ENCODE assay signal across 1 cellular context in the genomic region with DNA sequence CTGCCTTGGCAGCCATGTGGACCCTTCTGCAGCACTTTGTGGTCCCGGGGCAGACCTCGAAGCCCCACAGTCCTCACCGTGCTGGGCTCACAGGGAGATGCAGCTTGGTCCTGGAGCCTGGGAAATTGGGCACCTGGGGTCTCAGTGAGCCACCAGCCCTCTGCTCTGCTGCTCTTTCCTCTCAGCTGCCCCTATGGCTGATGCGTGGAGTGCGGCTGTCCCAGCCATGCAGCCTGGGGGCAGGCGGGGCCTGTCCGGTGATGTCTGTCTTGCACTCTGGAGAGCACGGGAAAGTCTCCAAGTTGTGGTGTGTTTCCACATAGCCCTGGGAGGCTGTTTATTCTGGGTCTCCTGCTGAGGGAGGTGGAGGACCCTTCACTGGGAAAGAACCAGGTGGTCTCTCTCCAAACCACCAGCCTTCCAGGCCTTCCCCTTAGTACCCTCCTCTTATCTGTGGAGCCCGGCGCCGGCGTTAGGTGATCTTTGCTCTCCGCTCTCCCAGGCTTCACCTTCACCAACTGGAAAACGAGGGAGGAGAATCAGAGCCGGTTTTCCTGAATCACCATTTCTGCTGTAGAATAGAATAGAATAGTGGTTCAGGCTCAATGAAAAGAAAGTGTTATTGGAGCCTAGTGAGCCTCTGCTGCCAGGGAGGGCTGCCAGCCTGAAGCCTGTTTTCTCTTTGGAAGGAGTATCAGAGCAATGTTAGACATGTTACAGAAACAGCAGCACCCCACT.
TF ChIP-seq lines count a peak whose summit lies in the region.

No MANE protein-coding gene starts in this region.

TF ChIP-seq in HepG2, 621 proteins besides CTCF, POLR2A, EP300 and RAD21 (continued from another document and continues in another):
- TF ChIP-seq, protein P1, sequence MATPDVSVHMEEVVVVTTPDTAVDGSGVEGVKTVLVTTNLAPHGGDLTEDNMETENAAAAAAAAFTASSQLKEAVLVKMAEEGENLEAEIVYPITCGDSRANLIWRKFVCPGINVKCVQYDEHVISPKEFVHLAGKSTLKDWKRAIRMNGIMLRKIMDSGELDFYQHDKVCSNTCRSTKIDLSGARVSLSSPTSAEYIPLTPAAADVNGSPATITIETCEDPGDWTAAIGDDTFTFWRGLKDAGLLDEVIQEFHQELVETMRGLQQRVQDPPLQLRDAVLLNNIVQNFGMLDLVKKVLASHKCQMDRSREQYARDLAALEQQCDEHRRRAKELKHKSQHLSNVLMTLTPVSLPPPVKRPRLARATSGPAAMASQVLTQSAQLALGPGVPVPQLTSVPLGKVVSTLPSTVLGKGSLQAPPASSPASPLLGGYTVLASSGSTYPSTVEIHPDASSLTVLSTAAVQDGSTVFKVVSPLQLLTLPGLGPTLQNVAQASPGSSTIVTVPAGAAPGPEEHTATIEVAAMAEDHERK (CRISPR knock-in tag; IDR thresholded peaks at IDR 0.05; ENCODE audit: low read depth), result no peak
- TF ChIP-seq ZNF207 (IDR thresholded peaks at IDR 0.05; ENCODE audit: borderline replicate concordance) (no peak), STAG1 (CRISPR knock-in tag; IDR thresholded peaks at IDR 0.05) (no peak), PHF20 (CRISPR knock-in tag; IDR thresholded peaks at IDR 0.05) (no peak), BRCA1 (CRISPR knock-in tag; IDR thresholded peaks at IDR 0.05) (no peak), PHB2 (IDR thresholded peaks at IDR 0.05; ENCODE audit: partially characterized antibody) (no peak), ZSCAN21 (CRISPR knock-in tag; IDR thresholded peaks at IDR 0.05; ENCODE audit: borderline replicate concordance) (no peak), CBFB (CRISPR knock-in tag; IDR thresholded peaks at IDR 0.05) (no peak), NFIC (IDR thresholded peaks at IDR 0.05; ENCODE audit: low read length) (no peak), SP4 (CRISPR knock-in tag; IDR thresholded peaks at IDR 0.05) (no peak), MXD4 (CRISPR knock-in tag; IDR thresholded peaks at IDR 0.05) (no peak), GATAD2A (CRISPR knock-in tag; IDR thresholded peaks at IDR 0.05) (no peak), SMARCC2 (IDR thresholded peaks at IDR 0.05) (no peak), NFE2L2 (IDR thresholded peaks at IDR 0.05; ENCODE audit: low read length) (no peak), GABPB1 (CRISPR knock-in tag; IDR thresholded peaks at IDR 0.05) (no peak; the same call in 1 of the 2 replicates), IRX3 (CRISPR knock-in tag; IDR thresholded peaks at IDR 0.05; ENCODE audit: borderline replicate concordance, low read depth) (no peak), ZNF296 (CRISPR knock-in tag; conservative IDR thresholded peaks at IDR 0.05) (no peak), ZBTB8A (CRISPR knock-in tag; IDR thresholded peaks at IDR 0.05; ENCODE audit: borderline replicate concordance, low read depth) (no peak), ARNT (IDR thresholded peaks at IDR 0.05) (no peak), ZNF552 (CRISPR knock-in tag; IDR thresholded peaks at IDR 0.05; ENCODE audit: borderline replicate concordance) (no peak), AGO2 (optimal IDR thresholded peaks at IDR 0.05; ENCODE audit: low read depth, low read length) (no peak), ZNF75D (CRISPR knock-in tag; IDR thresholded peaks at IDR 0.05; ENCODE audit: borderline replicate concordance) (no peak), NR2F1 (CRISPR knock-in tag; IDR thresholded peaks at IDR 0.05) (no peak), KDM1A (CRISPR knock-in tag; IDR thresholded peaks at IDR 0.05) (no peak), HNRNPUL1 (IDR thresholded peaks at IDR 0.05; ENCODE audit: low read depth, low read length) (no peak), ZFP36L2 (CRISPR knock-in tag; IDR thresholded peaks at IDR 0.05) (no peak), ZNF672 (CRISPR knock-in tag; IDR thresholded peaks at IDR 0.05) (no peak), FOXP1 (IDR thresholded peaks at IDR 0.05) (no peak), FOXP1 (CRISPR knock-in tag; IDR thresholded peaks at IDR 0.05) (no peak), MTF1 (CRISPR knock-in tag; IDR thresholded peaks at IDR 0.05) (no peak), NR2F6 (IDR thresholded peaks at IDR 0.05) (no peak), NR2F6 (CRISPR knock-in tag; IDR thresholded peaks at IDR 0.05) (0 out of 2 replicates have a peak, but pooled peaks have one; percentile 20), ZFP36 (IDR thresholded peaks at IDR 0.05; ENCODE audit: borderline replicate concordance, low read depth, low read length, partially characterized antibody) (no peak), RARG (CRISPR knock-in tag; IDR thresholded peaks at IDR 0.05; ENCODE audit: low read depth) (no peak), MAFK (conservative IDR thresholded peaks at IDR 0.05 in 1 of 2, IDR thresholded peaks at IDR 0.05 in 1 of 2; ENCODE audit: low read length in 2 of 2) (no peak), CAMTA2 (CRISPR knock-in tag; IDR thresholded peaks at IDR 0.05; ENCODE audit: borderline replicate concordance) (no peak), ZNF777 (CRISPR knock-in tag; IDR thresholded peaks at IDR 0.05) (no peak)
- TF ChIP-seq, protein P2, sequence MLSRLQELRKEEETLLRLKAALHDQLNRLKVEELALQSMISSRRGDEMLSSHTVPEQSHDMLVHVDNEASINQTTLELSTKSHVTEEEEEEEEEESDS (CRISPR knock-in tag; IDR thresholded peaks at IDR 0.05; ENCODE audit: borderline replicate concordance), result no peak
- TF ChIP-seq, protein P3, sequence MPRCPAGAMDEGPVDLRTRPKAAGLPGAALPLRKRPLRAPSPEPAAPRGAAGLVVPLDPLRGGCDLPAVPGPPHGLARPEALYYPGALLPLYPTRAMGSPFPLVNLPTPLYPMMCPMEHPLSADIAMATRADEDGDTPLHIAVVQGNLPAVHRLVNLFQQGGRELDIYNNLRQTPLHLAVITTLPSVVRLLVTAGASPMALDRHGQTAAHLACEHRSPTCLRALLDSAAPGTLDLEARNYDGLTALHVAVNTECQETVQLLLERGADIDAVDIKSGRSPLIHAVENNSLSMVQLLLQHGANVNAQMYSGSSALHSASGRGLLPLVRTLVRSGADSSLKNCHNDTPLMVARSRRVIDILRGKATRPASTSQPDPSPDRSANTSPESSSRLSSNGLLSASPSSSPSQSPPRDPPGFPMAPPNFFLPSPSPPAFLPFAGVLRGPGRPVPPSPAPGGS (CRISPR knock-in tag; IDR thresholded peaks at IDR 0.05), result no peak
- TF ChIP-seq, protein P4, sequence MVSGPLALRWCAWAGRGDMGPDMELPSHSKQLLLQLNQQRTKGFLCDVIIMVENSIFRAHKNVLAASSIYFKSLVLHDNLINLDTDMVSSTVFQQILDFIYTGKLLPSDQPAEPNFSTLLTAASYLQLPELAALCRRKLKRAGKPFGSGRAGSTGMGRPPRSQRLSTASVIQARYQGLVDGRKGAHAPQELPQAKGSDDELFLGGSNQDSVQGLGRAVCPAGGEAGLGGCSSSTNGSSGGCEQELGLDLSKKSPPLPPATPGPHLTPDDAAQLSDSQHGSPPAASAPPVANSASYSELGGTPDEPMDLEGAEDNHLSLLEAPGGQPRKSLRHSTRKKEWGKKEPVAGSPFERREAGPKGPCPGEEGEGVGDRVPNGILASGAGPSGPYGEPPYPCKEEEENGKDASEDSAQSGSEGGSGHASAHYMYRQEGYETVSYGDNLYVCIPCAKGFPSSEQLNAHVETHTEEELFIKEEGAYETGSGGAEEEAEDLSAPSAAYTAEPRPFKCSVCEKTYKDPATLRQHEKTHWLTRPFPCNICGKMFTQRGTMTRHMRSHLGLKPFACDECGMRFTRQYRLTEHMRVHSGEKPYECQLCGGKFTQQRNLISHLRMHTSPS (CRISPR knock-in tag; IDR thresholded peaks at IDR 0.05; ENCODE audit: low read depth), result no peak
- TF ChIP-seq, protein P5, sequence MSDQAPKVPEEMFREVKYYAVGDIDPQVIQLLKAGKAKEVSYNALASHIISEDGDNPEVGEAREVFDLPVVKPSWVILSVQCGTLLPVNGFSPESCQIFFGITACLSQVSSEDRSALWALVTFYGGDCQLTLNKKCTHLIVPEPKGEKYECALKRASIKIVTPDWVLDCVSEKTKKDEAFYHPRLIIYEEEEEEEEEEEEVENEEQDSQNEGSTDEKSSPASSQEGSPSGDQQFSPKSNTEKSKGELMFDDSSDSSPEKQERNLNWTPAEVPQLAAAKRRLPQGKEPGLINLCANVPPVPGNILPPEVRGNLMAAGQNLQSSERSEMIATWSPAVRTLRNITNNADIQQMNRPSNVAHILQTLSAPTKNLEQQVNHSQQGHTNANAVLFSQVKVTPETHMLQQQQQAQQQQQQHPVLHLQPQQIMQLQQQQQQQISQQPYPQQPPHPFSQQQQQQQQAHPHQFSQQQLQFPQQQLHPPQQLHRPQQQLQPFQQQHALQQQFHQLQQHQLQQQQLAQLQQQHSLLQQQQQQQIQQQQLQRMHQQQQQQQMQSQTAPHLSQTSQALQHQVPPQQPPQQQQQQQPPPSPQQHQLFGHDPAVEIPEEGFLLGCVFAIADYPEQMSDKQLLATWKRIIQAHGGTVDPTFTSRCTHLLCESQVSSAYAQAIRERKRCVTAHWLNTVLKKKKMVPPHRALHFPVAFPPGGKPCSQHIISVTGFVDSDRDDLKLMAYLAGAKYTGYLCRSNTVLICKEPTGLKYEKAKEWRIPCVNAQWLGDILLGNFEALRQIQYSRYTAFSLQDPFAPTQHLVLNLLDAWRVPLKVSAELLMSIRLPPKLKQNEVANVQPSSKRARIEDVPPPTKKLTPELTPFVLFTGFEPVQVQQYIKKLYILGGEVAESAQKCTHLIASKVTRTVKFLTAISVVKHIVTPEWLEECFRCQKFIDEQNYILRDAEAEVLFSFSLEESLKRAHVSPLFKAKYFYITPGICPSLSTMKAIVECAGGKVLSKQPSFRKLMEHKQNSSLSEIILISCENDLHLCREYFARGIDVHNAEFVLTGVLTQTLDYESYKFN (CRISPR knock-in tag; conservative IDR thresholded peaks at IDR 0.05), result peak; percentile 53
- TF ChIP-seq, protein P6, sequence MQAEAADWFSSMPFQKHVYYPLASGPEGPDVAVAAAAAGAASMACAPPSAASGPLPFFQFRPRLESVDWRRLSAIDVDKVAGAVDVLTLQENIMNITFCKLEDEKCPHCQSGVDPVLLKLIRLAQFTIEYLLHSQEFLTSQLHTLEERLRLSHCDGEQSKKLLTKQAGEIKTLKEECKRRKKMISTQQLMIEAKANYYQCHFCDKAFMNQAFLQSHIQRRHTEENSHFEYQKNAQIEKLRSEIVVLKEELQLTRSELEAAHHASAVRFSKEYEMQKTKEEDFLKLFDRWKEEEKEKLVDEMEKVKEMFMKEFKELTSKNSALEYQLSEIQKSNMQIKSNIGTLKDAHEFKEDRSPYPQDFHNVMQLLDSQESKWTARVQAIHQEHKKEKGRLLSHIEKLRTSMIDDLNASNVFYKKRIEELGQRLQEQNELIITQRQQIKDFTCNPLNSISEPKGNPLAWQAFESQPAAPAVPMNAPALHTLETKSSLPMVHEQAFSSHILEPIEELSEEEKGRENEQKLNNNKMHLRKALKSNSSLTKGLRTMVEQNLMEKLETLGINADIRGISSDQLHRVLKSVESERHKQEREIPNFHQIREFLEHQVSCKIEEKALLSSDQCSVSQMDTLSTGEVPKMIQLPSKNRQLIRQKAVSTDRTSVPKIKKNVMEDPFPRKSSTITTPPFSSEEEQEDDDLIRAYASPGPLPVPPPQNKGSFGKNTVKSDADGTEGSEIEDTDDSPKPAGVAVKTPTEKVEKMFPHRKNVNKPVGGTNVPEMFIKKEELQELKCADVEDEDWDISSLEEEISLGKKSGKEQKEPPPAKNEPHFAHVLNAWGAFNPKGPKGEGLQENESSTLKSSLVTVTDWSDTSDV (CRISPR knock-in tag; IDR thresholded peaks at IDR 0.05), result no peak
- TF ChIP-seq, protein P7, sequence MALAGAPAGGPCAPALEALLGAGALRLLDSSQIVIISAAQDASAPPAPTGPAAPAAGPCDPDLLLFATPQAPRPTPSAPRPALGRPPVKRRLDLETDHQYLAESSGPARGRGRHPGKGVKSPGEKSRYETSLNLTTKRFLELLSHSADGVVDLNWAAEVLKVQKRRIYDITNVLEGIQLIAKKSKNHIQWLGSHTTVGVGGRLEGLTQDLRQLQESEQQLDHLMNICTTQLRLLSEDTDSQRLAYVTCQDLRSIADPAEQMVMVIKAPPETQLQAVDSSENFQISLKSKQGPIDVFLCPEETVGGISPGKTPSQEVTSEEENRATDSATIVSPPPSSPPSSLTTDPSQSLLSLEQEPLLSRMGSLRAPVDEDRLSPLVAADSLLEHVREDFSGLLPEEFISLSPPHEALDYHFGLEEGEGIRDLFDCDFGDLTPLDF (CRISPR knock-in tag; IDR thresholded peaks at IDR 0.05), result no peak
- TF ChIP-seq, protein P8, sequence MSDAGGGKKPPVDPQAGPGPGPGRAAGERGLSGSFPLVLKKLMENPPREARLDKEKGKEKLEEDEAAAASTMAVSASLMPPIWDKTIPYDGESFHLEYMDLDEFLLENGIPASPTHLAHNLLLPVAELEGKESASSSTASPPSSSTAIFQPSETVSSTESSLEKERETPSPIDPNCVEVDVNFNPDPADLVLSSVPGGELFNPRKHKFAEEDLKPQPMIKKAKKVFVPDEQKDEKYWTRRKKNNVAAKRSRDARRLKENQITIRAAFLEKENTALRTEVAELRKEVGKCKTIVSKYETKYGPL (CRISPR knock-in tag; IDR thresholded peaks at IDR 0.05), result no peak
- TF ChIP-seq, protein P9, sequence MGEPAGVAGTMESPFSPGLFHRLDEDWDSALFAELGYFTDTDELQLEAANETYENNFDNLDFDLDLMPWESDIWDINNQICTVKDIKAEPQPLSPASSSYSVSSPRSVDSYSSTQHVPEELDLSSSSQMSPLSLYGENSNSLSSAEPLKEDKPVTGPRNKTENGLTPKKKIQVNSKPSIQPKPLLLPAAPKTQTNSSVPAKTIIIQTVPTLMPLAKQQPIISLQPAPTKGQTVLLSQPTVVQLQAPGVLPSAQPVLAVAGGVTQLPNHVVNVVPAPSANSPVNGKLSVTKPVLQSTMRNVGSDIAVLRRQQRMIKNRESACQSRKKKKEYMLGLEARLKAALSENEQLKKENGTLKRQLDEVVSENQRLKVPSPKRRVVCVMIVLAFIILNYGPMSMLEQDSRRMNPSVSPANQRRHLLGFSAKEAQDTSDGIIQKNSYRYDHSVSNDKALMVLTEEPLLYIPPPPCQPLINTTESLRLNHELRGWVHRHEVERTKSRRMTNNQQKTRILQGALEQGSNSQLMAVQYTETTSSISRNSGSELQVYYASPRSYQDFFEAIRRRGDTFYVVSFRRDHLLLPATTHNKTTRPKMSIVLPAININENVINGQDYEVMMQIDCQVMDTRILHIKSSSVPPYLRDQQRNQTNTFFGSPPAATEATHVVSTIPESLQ (CRISPR knock-in tag; conservative IDR thresholded peaks at IDR 0.05), result no peak
- TF ChIP-seq, protein P10, sequence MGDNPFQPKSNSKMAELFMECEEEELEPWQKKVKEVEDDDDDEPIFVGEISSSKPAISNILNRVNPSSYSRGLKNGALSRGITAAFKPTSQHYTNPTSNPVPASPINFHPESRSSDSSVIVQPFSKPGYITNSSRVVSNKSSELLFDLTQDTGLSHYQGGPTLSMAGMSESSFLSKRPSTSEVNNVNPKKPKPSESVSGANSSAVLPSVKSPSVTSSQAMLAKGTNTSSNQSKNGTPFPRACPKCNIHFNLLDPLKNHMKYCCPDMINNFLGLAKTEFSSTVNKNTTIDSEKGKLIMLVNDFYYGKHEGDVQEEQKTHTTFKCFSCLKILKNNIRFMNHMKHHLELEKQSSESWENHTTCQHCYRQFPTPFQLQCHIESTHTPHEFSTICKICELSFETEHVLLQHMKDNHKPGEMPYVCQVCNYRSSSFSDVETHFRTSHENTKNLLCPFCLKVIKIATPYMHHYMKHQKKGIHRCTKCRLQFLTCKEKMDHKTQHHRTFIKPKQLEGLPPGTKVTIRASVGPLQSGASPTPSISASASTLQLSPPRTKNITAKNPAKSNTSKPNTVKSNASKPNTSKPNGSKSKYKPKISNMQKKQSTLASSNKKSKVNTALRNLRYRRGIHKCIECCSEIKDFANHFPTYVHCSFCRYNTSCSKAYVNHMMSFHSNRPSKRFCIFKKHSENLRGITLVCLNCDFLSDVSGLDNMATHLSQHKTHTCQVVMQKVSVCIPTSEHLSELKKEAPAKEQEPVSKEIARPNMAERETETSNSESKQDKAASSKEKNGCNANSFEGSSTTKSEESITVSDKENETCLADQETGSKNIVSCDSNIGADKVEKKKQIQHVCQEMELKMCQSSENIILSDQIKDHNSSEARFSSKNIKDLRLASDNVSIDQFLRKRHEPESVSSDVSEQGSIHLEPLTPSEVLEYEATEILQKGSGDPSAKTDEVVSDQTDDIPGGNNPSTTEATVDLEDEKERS (CRISPR knock-in tag; IDR thresholded peaks at IDR 0.05), result no peak
